Comparison of ENCODE assay signal across 8 cellular contexts in the genomic region with DNA sequence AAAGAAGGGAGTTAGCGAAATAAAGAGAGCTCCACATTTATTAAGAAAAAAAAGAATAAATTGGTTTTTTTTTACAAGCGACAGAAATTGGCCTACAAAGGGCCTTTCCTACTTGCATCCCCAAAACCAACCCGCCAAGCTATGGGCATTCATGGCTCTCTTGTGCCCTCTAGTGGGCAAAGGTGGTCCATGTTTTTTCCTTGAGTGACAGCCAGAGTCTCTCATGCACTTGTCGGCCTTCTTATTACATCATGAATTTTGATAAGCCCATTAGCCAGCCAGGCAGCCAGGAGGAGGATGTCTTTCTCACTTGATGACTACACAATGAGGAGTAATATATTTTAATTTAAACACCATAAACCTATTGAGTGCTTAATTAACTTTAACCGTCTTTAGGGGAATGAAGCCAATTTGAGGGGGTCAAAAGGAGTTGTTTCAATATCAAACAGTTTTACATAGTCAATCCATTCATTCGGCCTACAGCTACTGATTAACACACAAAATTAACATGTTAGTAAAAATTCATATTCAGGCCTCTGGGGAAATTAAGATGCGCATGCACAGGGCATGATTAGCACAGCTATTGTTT.
A peak's percentile ranks its signal among the peaks of the same experiment; 100 is the strongest.
DNase-seq lines count a peak whose midpoint lies in the region; ATAC-seq lines count a peak whose summit lies in the region.

No MANE protein-coding gene starts in this region.

- DNase-seq in AG20443 (ENCODE audit: low spot score) (peak; percentile 83), NCI-H345 (lab: John Stamatoyannopoulos, UW) (peak; percentile 77), cerebellar nuclear complex (lab: John Stamatoyannopoulos, UW) (peak; percentile 31 to 81), left lobe of liver (ENCODE audit: low spot score) (peak; percentile 74)
- peak; percentile 71 for DNase-seq in activated CD4-positive, CD25-positive, alpha-beta regulatory T cell treated with anti-CD3 and anti-CD28 coated beads, Interleukin-2, amount 50 U/mL, for 72 hours
- peak; percentile 64 to 68 for DNase-seq in stimulated activated CD4-positive, alpha-beta T cell treated with anti-CD3 and anti-CD28 coated beads, Interleukin-4, amount 100 ng/mL, for 4 hours

- ATAC-seq in GM18909 (IDR thresholded peaks at IDR 0.05; ENCODE audit: poor library complexity, unreplicated experiment) (peak; percentile 83), HG03280 (IDR thresholded peaks at IDR 0.05; ENCODE audit: unreplicated experiment) (peak; percentile 71), left lobe of liver (peak; percentile 94)

Comparison
In these comparisons a context has a peak if more than half of its experiments do, and no peak if none do; other contexts are left out.
1. Peak in every context shown above with its lines: DNase-seq and ATAC-seq.